ENCODE assay signal across 1 cellular context in the genomic region with DNA sequence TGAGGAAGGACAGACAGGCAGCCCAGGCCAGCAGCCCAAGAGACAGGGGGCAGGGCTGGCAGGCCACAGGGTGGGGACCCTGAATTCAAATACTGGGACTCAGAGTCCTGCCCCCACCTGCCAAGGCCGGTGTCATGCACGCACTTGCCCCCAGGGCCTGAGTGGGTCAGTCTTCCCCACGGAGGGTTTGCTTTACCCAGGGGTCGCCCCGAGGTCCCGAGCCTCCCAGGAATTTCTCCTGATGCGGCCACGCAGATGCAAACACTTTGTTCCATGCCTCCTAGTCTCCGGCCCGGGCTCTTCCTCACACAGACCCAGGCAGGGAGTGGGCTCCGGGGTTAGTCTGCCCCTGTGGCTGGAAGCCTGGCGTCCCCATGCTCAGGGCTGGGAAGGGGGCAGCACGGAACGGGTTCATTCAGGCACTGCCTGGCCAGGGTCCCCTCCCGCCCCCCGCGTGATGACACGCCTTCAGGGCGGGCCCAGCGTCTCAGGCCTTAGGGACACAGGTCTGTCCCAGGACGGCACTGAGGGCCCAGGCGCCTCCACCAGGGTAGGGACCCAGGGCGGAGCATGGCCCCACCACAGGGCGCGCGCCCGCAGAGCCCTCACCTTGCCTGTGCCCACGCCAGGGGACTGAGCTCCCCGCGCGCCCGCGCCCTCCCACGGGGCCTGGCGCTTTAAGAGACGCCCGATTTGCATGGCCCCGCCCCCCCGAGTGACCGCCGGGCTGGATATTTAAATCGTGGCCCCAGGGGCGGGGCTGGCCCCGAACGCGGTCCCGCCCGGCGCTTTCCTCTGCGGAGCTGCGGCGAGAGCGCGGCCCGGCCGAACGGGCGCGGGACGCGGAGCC.
A peak's percentile ranks its signal among the peaks of the same experiment; 100 is the strongest.
TF ChIP-seq lines count a peak whose summit lies in the region.

A gene (plus strand): TSS at position 763 of the 850 bp plus-strand sequence. CDS start 220 bp downstream, outside the sequence.

TF ChIP-seq in HepG2, 621 proteins besides CTCF, POLR2A, EP300 and RAD21 (continued from another document and continues in another):
- TF ChIP-seq NAIF1 (CRISPR knock-in tag; IDR thresholded peaks at IDR 0.05; ENCODE audit: borderline replicate concordance) (no peak), MIER2 (CRISPR knock-in tag; IDR thresholded peaks at IDR 0.05) (no peak), TAF1 (CRISPR knock-in tag; IDR thresholded peaks at IDR 0.05) (no peak), MYNN (CRISPR knock-in tag; IDR thresholded peaks at IDR 0.05; ENCODE audit: low read depth) (no peak), NBN (conservative IDR thresholded peaks at IDR 0.05) (no peak), ZNF883 (CRISPR knock-in tag; IDR thresholded peaks at IDR 0.05; ENCODE audit: not compliant biosample characterization) (no peak), KAT8 (CRISPR knock-in tag; IDR thresholded peaks at IDR 0.05) (no peak), SAFB2 (CRISPR knock-in tag; IDR thresholded peaks at IDR 0.05; ENCODE audit: borderline replicate concordance, low read depth) (no peak), SETDB1 (CRISPR knock-in tag; IDR thresholded peaks at IDR 0.05; ENCODE audit: borderline replicate concordance) (no peak), ATF1 (CRISPR knock-in tag; IDR thresholded peaks at IDR 0.05) (no peak), MTF2 (CRISPR knock-in tag; IDR thresholded peaks at IDR 0.05; ENCODE audit: borderline replicate concordance) (peak; percentile 84; the same call in 1 of the 2 replicates), NFKB2 (CRISPR knock-in tag; IDR thresholded peaks at IDR 0.05; ENCODE audit: borderline replicate concordance) (0 out of 2 replicates have a peak, but pooled peaks have one; percentile 52), SP2 (CRISPR knock-in tag; IDR thresholded peaks at IDR 0.05) (no peak), RFXANK (CRISPR knock-in tag; IDR thresholded peaks at IDR 0.05) (no peak), ZNF747 (CRISPR knock-in tag; IDR thresholded peaks at IDR 0.05; ENCODE audit: borderline replicate concordance) (no peak), ASH2L (IDR thresholded peaks at IDR 0.05; ENCODE audit: insufficient read length, low read depth, low read length) (no peak), MATR3 (CRISPR knock-in tag; IDR thresholded peaks at IDR 0.05) (no peak), CAMTA2 (CRISPR knock-in tag; IDR thresholded peaks at IDR 0.05; ENCODE audit: borderline replicate concordance) (0 out of 2 replicates have a peak, but pooled peaks have one; percentile 84), SP140L (CRISPR knock-in tag; IDR thresholded peaks at IDR 0.05; ENCODE audit: borderline replicate concordance) (no peak), ZNF768 (CRISPR knock-in tag; IDR thresholded peaks at IDR 0.05) (peak; percentile 23; the same call in 1 of the 2 replicates), HIVEP1 (CRISPR knock-in tag; IDR thresholded peaks at IDR 0.05) (peak; percentile 72), ELF1 (CRISPR knock-in tag; IDR thresholded peaks at IDR 0.05) (no peak), SYNCRIP (IDR thresholded peaks at IDR 0.05; ENCODE audit: insufficient read depth, low read depth, low read length) (no peak), ZSCAN12 (CRISPR knock-in tag; IDR thresholded peaks at IDR 0.05) (no peak), ZNF138 (CRISPR knock-in tag; IDR thresholded peaks at IDR 0.05; ENCODE audit: low read depth) (no peak), KLF6 (CRISPR knock-in tag; IDR thresholded peaks at IDR 0.05) (no peak), ZC3H13 (CRISPR knock-in tag; IDR thresholded peaks at IDR 0.05) (no peak), U2AF2 (IDR thresholded peaks at IDR 0.05; ENCODE audit: low read depth, low read length) (no peak), SNAPC2 (CRISPR knock-in tag; IDR thresholded peaks at IDR 0.05) (peak; percentile 98), SRY (CRISPR knock-in tag; IDR thresholded peaks at IDR 0.05) (0 out of 2 replicates have a peak, but pooled peaks have one; percentile 54), EZH2 (conservative IDR thresholded peaks at IDR 0.05; ENCODE audit: low read depth, low read length) (0 out of 2 replicates have a peak, but pooled peaks have one; percentile 49), ZFP62 (CRISPR knock-in tag; IDR thresholded peaks at IDR 0.05) (no peak), POGZ (CRISPR knock-in tag; IDR thresholded peaks at IDR 0.05) (no peak), PHF21A (CRISPR knock-in tag; IDR thresholded peaks at IDR 0.05) (0 out of 2 replicates have a peak, but pooled peaks have one; percentile 24), ZNF101 (CRISPR knock-in tag; IDR thresholded peaks at IDR 0.05; ENCODE audit: borderline replicate concordance, low read depth) (no peak), ETV6 (CRISPR knock-in tag; conservative IDR thresholded peaks at IDR 0.05) (no peak; the same call in 1 of the 2 replicates), ZNF20 (CRISPR knock-in tag; IDR thresholded peaks at IDR 0.05) (no peak), PRPF4 (IDR thresholded peaks at IDR 0.05; ENCODE audit: low read depth, low read length, poor library complexity, severe bottlenecking) (no peak)
- TF ChIP-seq, protein P1, sequence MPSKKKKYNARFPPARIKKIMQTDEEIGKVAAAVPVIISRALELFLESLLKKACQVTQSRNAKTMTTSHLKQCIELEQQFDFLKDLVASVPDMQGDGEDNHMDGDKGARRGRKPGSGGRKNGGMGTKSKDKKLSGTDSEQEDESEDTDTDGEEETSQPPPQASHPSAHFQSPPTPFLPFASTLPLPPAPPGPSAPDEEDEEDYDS (CRISPR knock-in tag; IDR thresholded peaks at IDR 0.05), result peak; percentile 67
- TF ChIP-seq, protein P2, sequence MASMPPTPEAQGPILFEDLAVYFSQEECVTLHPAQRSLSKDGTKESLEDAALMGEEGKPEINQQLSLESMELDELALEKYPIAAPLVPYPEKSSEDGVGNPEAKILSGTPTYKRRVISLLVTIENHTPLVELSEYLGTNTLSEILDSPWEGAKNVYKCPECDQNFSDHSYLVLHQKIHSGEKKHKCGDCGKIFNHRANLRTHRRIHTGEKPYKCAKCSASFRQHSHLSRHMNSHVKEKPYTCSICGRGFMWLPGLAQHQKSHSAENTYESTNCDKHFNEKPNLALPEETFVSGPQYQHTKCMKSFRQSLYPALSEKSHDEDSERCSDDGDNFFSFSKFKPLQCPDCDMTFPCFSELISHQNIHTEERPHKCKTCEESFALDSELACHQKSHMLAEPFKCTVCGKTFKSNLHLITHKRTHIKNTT (CRISPR knock-in tag; IDR thresholded peaks at IDR 0.05), result no peak
- TF ChIP-seq, protein P3, sequence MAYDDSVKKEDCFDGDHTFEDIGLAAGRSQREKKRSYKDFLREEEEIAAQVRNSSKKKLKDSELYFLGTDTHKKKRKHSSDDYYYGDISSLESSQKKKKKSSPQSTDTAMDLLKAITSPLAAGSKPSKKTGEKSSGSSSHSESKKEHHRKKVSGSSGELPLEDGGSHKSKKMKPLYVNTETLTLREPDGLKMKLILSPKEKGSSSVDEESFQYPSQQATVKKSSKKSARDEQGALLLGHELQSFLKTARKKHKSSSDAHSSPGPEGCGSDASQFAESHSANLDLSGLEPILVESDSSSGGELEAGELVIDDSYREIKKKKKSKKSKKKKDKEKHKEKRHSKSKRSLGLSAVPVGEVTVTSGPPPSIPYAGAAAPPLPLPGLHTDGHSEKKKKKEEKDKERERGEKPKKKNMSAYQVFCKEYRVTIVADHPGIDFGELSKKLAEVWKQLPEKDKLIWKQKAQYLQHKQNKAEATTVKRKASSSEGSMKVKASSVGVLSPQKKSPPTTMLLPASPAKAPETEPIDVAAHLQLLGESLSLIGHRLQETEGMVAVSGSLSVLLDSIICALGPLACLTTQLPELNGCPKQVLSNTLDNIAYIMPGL (CRISPR knock-in tag; IDR thresholded peaks at IDR 0.05; ENCODE audit: borderline replicate concordance in 1 of 2, low read depth in 1 of 2), result 0 out of 4 replicates have a peak, but pooled peaks of 1 of the 2 experiments have one; percentile 17
- TF ChIP-seq, protein P4, sequence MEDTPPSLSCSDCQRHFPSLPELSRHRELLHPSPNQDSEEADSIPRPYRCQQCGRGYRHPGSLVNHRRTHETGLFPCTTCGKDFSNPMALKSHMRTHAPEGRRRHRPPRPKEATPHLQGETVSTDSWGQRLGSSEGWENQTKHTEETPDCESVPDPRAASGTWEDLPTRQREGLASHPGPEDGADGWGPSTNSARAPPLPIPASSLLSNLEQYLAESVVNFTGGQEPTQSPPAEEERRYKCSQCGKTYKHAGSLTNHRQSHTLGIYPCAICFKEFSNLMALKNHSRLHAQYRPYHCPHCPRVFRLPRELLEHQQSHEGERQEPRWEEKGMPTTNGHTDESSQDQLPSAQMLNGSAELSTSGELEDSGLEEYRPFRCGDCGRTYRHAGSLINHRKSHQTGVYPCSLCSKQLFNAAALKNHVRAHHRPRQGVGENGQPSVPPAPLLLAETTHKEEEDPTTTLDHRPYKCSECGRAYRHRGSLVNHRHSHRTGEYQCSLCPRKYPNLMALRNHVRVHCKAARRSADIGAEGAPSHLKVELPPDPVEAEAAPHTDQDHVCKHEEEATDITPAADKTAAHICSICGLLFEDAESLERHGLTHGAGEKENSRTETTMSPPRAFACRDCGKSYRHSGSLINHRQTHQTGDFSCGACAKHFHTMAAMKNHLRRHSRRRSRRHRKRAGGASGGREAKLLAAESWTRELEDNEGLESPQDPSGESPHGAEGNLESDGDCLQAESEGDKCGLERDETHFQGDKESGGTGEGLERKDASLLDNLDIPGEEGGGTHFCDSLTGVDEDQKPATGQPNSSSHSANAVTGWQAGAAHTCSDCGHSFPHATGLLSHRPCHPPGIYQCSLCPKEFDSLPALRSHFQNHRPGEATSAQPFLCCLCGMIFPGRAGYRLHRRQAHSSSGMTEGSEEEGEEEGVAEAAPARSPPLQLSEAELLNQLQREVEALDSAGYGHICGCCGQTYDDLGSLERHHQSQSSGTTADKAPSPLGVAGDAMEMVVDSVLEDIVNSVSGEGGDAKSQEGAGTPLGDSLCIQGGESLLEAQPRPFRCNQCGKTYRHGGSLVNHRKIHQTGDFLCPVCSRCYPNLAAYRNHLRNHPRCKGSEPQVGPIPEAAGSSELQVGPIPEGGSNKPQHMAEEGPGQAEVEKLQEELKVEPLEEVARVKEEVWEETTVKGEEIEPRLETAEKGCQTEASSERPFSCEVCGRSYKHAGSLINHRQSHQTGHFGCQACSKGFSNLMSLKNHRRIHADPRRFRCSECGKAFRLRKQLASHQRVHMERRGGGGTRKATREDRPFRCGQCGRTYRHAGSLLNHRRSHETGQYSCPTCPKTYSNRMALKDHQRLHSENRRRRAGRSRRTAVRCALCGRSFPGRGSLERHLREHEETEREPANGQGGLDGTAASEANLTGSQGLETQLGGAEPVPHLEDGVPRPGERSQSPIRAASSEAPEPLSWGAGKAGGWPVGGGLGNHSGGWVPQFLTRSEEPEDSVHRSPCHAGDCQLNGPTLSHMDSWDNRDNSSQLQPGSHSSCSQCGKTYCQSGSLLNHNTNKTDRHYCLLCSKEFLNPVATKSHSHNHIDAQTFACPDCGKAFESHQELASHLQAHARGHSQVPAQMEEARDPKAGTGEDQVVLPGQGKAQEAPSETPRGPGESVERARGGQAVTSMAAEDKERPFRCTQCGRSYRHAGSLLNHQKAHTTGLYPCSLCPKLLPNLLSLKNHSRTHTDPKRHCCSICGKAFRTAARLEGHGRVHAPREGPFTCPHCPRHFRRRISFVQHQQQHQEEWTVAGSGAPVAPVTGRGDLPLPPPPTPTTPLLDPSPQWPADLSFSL (CRISPR knock-in tag; IDR thresholded peaks at IDR 0.05), result no peak
- TF ChIP-seq, protein P5, sequence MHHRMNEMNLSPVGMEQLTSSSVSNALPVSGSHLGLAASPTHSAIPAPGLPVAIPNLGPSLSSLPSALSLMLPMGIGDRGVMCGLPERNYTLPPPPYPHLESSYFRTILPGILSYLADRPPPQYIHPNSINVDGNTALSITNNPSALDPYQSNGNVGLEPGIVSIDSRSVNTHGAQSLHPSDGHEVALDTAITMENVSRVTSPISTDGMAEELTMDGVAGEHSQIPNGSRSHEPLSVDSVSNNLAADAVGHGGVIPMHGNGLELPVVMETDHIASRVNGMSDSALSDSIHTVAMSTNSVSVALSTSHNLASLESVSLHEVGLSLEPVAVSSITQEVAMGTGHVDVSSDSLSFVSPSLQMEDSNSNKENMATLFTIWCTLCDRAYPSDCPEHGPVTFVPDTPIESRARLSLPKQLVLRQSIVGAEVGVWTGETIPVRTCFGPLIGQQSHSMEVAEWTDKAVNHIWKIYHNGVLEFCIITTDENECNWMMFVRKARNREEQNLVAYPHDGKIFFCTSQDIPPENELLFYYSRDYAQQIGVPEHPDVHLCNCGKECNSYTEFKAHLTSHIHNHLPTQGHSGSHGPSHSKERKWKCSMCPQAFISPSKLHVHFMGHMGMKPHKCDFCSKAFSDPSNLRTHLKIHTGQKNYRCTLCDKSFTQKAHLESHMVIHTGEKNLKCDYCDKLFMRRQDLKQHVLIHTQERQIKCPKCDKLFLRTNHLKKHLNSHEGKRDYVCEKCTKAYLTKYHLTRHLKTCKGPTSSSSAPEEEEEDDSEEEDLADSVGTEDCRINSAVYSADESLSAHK (CRISPR knock-in tag; IDR thresholded peaks at IDR 0.05; ENCODE audit: borderline replicate concordance), result no peak
- TF ChIP-seq, protein P6, sequence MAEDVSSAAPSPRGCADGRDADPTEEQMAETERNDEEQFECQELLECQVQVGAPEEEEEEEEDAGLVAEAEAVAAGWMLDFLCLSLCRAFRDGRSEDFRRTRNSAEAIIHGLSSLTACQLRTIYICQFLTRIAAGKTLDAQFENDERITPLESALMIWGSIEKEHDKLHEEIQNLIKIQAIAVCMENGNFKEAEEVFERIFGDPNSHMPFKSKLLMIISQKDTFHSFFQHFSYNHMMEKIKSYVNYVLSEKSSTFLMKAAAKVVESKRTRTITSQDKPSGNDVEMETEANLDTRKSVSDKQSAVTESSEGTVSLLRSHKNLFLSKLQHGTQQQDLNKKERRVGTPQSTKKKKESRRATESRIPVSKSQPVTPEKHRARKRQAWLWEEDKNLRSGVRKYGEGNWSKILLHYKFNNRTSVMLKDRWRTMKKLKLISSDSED (CRISPR knock-in tag; IDR thresholded peaks at IDR 0.05), result no peak
- TF ChIP-seq, protein P7, sequence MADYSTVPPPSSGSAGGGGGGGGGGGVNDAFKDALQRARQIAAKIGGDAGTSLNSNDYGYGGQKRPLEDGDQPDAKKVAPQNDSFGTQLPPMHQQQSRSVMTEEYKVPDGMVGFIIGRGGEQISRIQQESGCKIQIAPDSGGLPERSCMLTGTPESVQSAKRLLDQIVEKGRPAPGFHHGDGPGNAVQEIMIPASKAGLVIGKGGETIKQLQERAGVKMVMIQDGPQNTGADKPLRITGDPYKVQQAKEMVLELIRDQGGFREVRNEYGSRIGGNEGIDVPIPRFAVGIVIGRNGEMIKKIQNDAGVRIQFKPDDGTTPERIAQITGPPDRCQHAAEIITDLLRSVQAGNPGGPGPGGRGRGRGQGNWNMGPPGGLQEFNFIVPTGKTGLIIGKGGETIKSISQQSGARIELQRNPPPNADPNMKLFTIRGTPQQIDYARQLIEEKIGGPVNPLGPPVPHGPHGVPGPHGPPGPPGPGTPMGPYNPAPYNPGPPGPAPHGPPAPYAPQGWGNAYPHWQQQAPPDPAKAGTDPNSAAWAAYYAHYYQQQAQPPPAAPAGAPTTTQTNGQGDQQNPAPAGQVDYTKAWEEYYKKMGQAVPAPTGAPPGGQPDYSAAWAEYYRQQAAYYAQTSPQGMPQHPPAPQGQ (CRISPR knock-in tag; IDR thresholded peaks at IDR 0.05; ENCODE audit: borderline replicate concordance), result no peak
- TF ChIP-seq, protein P8, sequence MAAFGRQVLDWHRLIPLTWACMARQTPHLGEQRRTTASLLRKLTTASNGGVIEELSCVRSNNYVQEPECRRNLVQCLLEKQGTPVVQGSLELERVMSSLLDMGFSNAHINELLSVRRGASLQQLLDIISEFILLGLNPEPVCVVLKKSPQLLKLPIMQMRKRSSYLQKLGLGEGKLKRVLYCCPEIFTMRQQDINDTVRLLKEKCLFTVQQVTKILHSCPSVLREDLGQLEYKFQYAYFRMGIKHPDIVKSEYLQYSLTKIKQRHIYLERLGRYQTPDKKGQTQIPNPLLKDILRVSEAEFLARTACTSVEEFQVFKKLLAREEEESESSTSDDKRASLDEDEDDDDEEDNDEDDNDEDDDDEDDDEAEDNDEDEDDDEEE (CRISPR knock-in tag; IDR thresholded peaks at IDR 0.05), result 0 out of 2 replicates have a peak, but pooled peaks have one; percentile 16
